ENCODE assay signal across 10 cellular contexts in the genomic region with DNA sequence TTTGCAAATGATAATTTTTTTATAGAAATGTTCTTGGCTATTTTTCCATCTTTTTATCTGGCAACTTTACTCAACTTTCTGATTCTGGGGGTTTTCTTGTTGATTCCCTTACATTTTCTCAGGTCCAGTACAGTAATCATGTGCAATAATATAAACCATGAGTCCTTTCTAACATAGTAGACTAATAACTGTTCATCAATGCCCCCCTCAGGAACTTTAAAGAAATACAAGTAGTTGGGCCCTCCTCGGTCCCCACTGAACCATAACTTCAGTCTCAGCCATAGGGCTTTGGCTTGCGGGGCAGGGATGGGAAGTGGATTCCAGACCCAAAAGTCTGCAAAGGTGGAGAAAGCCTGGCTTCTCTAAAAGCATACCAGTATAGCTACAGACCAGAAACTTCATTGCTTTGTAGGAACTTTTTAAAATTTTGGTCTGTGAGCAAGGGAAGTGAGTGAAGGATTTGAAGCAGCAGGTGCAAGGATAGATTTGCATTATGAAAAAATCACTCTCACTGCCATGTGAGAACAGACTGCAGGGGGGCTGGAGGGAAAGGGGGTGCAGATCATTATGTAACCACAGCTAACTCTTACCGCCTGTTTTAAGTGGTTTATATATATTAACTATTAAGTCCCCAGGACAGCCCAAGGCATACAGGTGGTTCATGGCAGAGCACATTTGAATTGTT. TPM values are rescaled to one million over a fixed set of nuclear protein-coding genes. Genes with fewer than 3 reads are reported as not detected.
DNase-seq lines count a peak whose midpoint lies in the region; ATAC-seq, FAIRE-seq and TF ChIP-seq lines count a peak whose summit lies in the region.
"Had no signal": no experiment of that assay in that cellular context is flagged by ENCODE, and none has a peak within 500 bp of the region (broad histone marks: within the 10 kb centered on the region; RNA-seq: fewer than 3 reads in every experiment).

No MANE protein-coding gene starts in this region.

- peaks cover 3% of the 10 kb centered on the region for H3F3A ChIP-seq in neural progenitor cell (ENCODE audit: low read depth)

- no peak overlapping the region for H3K4me3 ChIP-seq in neural progenitor cell
- H3K4me3 ChIP-seq: ascending aorta, HAP-1 had no signal

- DNase-seq in ACHN (peak; percentile 60), NCI-H146 (lab: John Stamatoyannopoulos, UW) (peak; percentile 25), dedifferentiated amniotic fluid mesenchymal stem cell (ENCODE audit: extremely low spot score) (peak; percentile 36), neural progenitor cell (ENCODE audit: low spot score) (peak; percentile 45), GM19239 (ENCODE audit: insufficient read length, low spot score) (no peak)
- no peak for DNase-seq in activated CD4-positive, CD25-positive, alpha-beta regulatory T cell (lab: John Stamatoyannopoulos, UW)

- no peak overlapping the region for H3K27ac ChIP-seq in neural progenitor cell

- in situ Hi-C loops in ACHN (cut with HindIII; ENCODE audit: low pct_ligation_motif_present, low pct_unique_long_range_greater_than_20kb, low sequenced_read_pairs) = no loop called here

- H3K27me3 Mint-ChIP-seq in neural progenitor cell (ENCODE audit: insufficient read depth, low read depth) = peaks cover 17% of the 10 kb centered on the region

- H3K36me3 ChIP-seq in neural progenitor cell = no peaks in the 10 kb centered on the region
- H3K36me3 ChIP-seq: ascending aorta, HAP-1 had no signal

- H3K9me3 Mint-ChIP-seq in neural progenitor cell = no peaks in the 10 kb centered on the region

- H4K20me1 ChIP-seq in neural progenitor cell (ENCODE audit: low read depth) = no peaks in the 10 kb centered on the region

- H3K27me3 ChIP-seq in neural progenitor cell = peaks cover 7% of the 10 kb centered on the region
- H3K27me3 ChIP-seq: ascending aorta had no signal

- H3K9me3 ChIP-seq in neural progenitor cell (ENCODE audit: low read depth) = no peaks in the 10 kb centered on the region
- H3K9me3 ChIP-seq: ascending aorta, HAP-1 had no signal

- peak; percentile 80 for ATAC-seq in GM18867 (IDR thresholded peaks at IDR 0.05; ENCODE audit: unreplicated experiment)
- ATAC-seq in HG02642 (IDR thresholded peaks at IDR 0.05; ENCODE audit: poor library complexity, unreplicated experiment) = no peak

- H3K4me3 Mint-ChIP-seq in neural progenitor cell = no peak overlapping the region

- H3K79me2 ChIP-seq in neural progenitor cell (ENCODE audit: low read depth) = no peaks in the 10 kb centered on the region

- peak; percentile 49 for TF ChIP-seq CTCF in neural progenitor cell (IDR thresholded peaks at IDR 0.05)

- no peaks in the 10 kb centered on the region for H3K36me3 Mint-ChIP-seq in neural progenitor cell

- FAIRE-seq in GM19239 (lab: Jason Lieb, UNC) = no peak

- no peak overlapping the region for H3K9ac ChIP-seq in neural progenitor cell

- H3K4me1 ChIP-seq in neural progenitor cell = peaks cover 23% of the 10 kb centered on the region

- H3K4me1 Mint-ChIP-seq in neural progenitor cell = peaks cover 28% of the 10 kb centered on the region

- no peak overlapping the region for H2AFZ ChIP-seq in neural progenitor cell (replicated peaks)

- H3K4me2 ChIP-seq in neural progenitor cell = no peak overlapping the region

- no peak overlapping the region for H3K27ac Mint-ChIP-seq in neural progenitor cell

RNA-seq across cellular contexts. Expression of a gene that starts 10.5 kb away (rescaled TPM):
- total RNA-seq in neural progenitor cell (ENCODE audit: low replicate concordance) = 28.7 and 41.3 TPM in 2 replicates

Comparison
In these comparisons a context has a peak if more than half of its experiments do, and no peak if none do; other contexts are left out.
1. DNase-seq: peak in ACHN (single experiment), NCI-H146 (single experiment), dedifferentiated amniotic fluid mesenchymal stem cell (single experiment) and neural progenitor cell (single experiment); none in activated CD4-positive, CD25-positive, alpha-beta regulatory T cell (0 of 4) and GM19239 (single experiment).